ENCODE assay signal across 8 cellular contexts in the genomic region with DNA sequence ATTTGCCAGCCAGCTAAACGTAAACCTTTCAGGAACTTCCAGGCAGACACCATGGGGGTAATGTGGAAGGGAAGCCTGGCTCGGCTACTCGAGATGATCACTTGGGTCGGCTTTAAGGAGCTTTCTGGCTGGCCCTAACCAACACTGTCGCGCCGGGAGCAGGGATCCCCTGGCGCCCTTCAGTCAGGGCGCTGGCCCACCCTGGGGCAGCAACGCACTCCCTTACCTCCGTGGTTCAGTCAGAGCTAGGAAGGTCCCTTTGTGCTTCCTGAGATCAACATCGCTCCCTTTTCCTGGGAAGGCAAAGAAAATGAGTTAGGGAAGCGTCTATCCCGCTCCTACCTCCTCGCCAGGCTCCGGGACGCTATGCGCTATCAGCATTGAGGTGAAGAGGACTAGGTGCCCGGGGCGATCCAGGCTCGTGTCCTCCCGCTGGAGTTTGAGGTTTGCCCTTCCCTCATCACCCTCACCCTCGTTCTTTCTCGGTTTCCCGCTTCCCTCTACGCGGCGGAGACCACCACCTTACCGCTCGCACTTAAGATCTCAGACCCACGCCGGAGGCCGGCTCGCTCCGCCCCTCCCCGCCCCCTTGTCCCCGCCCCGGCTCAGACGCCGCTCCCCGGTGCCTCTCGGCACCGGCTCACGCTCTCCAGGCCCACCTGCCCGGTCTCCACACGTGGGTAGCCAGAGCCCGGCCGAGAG. TPM values are rescaled to one million over a fixed set of nuclear protein-coding genes. Genes with fewer than 3 reads are reported as not detected.
DNase-seq lines count a peak whose midpoint lies in the region; ATAC-seq and TF ChIP-seq lines count a peak whose summit lies in the region.

No MANE protein-coding gene starts in this region.

- H3K36me3 ChIP-seq in OCI-LY1 (ENCODE audit: insufficient read depth, low read length) (peaks cover 41% of the 10 kb centered on the region), mucosa of descending colon (ENCODE audit: low read depth) (no peaks in the 10 kb centered on the region)

- peak overlapping the region; percentile 74 for H3K9ac ChIP-seq in H9 (ENCODE audit: extremely low read depth, insufficient read length, low read length)
- peak overlapping the region; percentile 97 for H3K9ac ChIP-seq in OCI-LY1 (ENCODE audit: low read length)

- no peak overlapping the region for H2BK5ac ChIP-seq in H9 (ENCODE audit: insufficient read length, low read length)

- H4K5ac ChIP-seq in H9 (ENCODE audit: insufficient read length, low read depth, low read length) = peak overlapping the region; percentile 20

- no peaks in the 10 kb centered on the region for H3K9me3 Mint-ChIP-seq in H9

- H3K27me3 ChIP-seq in H9 (ENCODE audit: insufficient read depth, low read length) (no peaks in the 10 kb centered on the region), OCI-LY1 (ENCODE audit: insufficient read depth, low read length) (no peaks in the 10 kb centered on the region)

- peak overlapping the region; percentile 91 for H3K4me3 ChIP-seq in OCI-LY1 (ENCODE audit: low read depth, low read length, poor library complexity, severe bottlenecking)
- H3K4me3 ChIP-seq in mucosa of descending colon = peak overlapping the region; percentile 54

- no peak overlapping the region for H2BK12ac ChIP-seq in H9 (ENCODE audit: insufficient read length, low read depth, low read length)

- no peaks in the 10 kb centered on the region for H3K27me3 Mint-ChIP-seq in H9 (ENCODE audit: low read depth)

- H4K91ac ChIP-seq in H9 (ENCODE audit: insufficient read length, low read depth, low read length) = no peak overlapping the region

- peak overlapping the region; percentile 61 for H3K14ac ChIP-seq in H9 (ENCODE audit: insufficient read depth, low read length)

- intact Hi-C loops in mucosa of descending colon (cut with DNase I, micrococcal nuclease) = loop anchor here in 1 of 2 donors (10.0 kb wide), 1 partner anchor 117 kb away; no protein-coding TSS in a partner anchor

- H3K79me2 ChIP-seq in H9 (ENCODE audit: insufficient read depth, low read length) = no peaks in the 10 kb centered on the region
- H3K79me2 ChIP-seq in OCI-LY1 (ENCODE audit: insufficient read depth, low read length) = no peaks in the 10 kb centered on the region

- H3K27ac ChIP-seq in H9 (ENCODE audit: insufficient read length, low read depth, low read length) (peak overlapping the region; percentile 29), OCI-LY1 (ENCODE audit: low read depth, low read length, poor library complexity, severe bottlenecking) (peak overlapping the region; percentile 40)

- H3T11ph ChIP-seq in H9 (ENCODE audit: low read length) = no peak overlapping the region

- peak overlapping the region; percentile 96 to 99 for H3K4me3 Mint-ChIP-seq in H9

- no peak overlapping the region for H4K8ac ChIP-seq in H9 (replicated peaks; ENCODE audit: insufficient read length, low read depth, low read length)

- no peak overlapping the region for H3K23ac ChIP-seq in H9 (ENCODE audit: insufficient read length, low read depth, low read length)

- no peak overlapping the region for H3K4ac ChIP-seq in H9 (ENCODE audit: low read depth, low read length)

- no peak overlapping the region for H2BK20ac ChIP-seq in H9 (ENCODE audit: low read depth, low read length, poor library complexity, severe bottlenecking)

- H3K27ac Mint-ChIP-seq in H9 = peak overlapping the region; percentile 94 to 99 (median 96)

- TF ChIP-seq CTCF in H9 (conservative IDR thresholded peaks at IDR 0.05) (no peak), OCI-LY1 (IDR thresholded peaks at IDR 0.05; ENCODE audit: low read length) (no peak), mucosa of descending colon (IDR thresholded peaks at IDR 0.05) (no peak)

- H3F3A ChIP-seq in OCI-LY1 (ENCODE audit: insufficient read depth, low read length) = no peaks in the 10 kb centered on the region

- H3K9me3 ChIP-seq in H9 (ENCODE audit: control insufficient read depth, low read depth, low read length) (no peaks in the 10 kb centered on the region), OCI-LY1 (ENCODE audit: low read length) (no peaks in the 10 kb centered on the region), mucosa of descending colon (no peaks in the 10 kb centered on the region)

- ATAC-seq in mucosa of descending colon (peak; percentile 31), HG03469 (IDR thresholded peaks at IDR 0.05; ENCODE audit: unreplicated experiment) (no peak)

- peaks cover 32 to 38% of the 10 kb centered on the region in 2 experiments for H3K4me1 Mint-ChIP-seq in H9

- DNase-seq in DMS53 (lab: John Stamatoyannopoulos, UW) (peak; percentile 81), H9 (no peak), ecto neural progenitor cell (ENCODE audit: low spot score) (peak; percentile 57), mucosa of descending colon (peak in 2 of 3 donors; percentile 20 to 46), NCI-H1436 treated with DMSO at 0.1 percent for 48 hours (lab: John Stamatoyannopoulos, UW) (no peak), SIG-M5 (lab: John Stamatoyannopoulos, UW) (no peak)

- peak overlapping the region; percentile 72 for H3K18ac ChIP-seq in H9 (ENCODE audit: insufficient read length, low read depth, low read length)

- no peak overlapping the region for H2AK5ac ChIP-seq in H9 (ENCODE audit: insufficient read length, low read length)

- no peak overlapping the region for H3K56ac ChIP-seq in H9 (ENCODE audit: insufficient read length, low read depth, low read length)

- H3K4me2 ChIP-seq in H9 (ENCODE audit: insufficient read depth, insufficient read length, low read length) (peak overlapping the region; percentile 68), OCI-LY1 (ENCODE audit: low read length) (peak overlapping the region; percentile 81)

- H3K23me2 ChIP-seq in H9 (ENCODE audit: insufficient read length, low read depth, low read length, poor library complexity, severe bottlenecking) = peaks cover 10% of the 10 kb centered on the region

- H3K4me1 ChIP-seq in H9 (ENCODE audit: insufficient read depth, low read length) = no peaks in the 10 kb centered on the region
- peaks cover 30% of the 10 kb centered on the region for H3K4me1 ChIP-seq in OCI-LY1 (ENCODE audit: insufficient read depth, low read length, severe bottlenecking)
- H3K4me1 ChIP-seq in mucosa of descending colon (ENCODE audit: low read depth) = peaks cover 27% of the 10 kb centered on the region

- no peaks in the 10 kb centered on the region for H3K9me2 ChIP-seq in OCI-LY1 (ENCODE audit: low read depth, low read length)

- H4K20me1 ChIP-seq in H9 (ENCODE audit: control insufficient read depth, insufficient read depth, insufficient read length) (no peaks in the 10 kb centered on the region), OCI-LY1 (ENCODE audit: insufficient read depth, low read length) (no peaks in the 10 kb centered on the region)

- H2AFZ ChIP-seq in H9 (ENCODE audit: low read length) (no peak overlapping the region), OCI-LY1 (ENCODE audit: low read length) (peak overlapping the region; percentile 24; the same call in 1 of the 2 replicates)

- H2BK120ac ChIP-seq in H9 (ENCODE audit: low read depth, low read length, poor library complexity, severe bottlenecking) = no peak overlapping the region

- no peak overlapping the region for H2BK15ac ChIP-seq in H9 (ENCODE audit: low read depth, low read length)

- WGBS in H9 (ENCODE audit: extremely low coverage, insufficient read length, low lambda C conversion rate) = no CpG with 5 or more reads among the region's 48 CpGs

- H3K79me1 ChIP-seq in H9 (ENCODE audit: insufficient read depth, low read depth, low read length, poor library complexity, severe bottlenecking) = no peaks in the 10 kb centered on the region

- peaks cover 27 to 60% (median 51%) of the 10 kb centered on the region in 3 experiments for H3K36me3 Mint-ChIP-seq in H9 (ENCODE audit: insufficient read depth in 1 of 3, low read depth in 3 of 3)

RNA-seq across cellular contexts. Expression of gene ATRAID, which starts 0.4 kb away (rescaled TPM):
- 106 and 108 TPM in 2 replicates for total RNA-seq in H9 (2021)
- total RNA-seq in mucosa of descending colon = 10 to 100 TPM; 82.0 to 88.8 (median 85.2) TPM

RNA-seq across cellular contexts. Expression of gene SLC5A6, which starts 0.7 kb away (rescaled TPM):
- total RNA-seq in H9 (2021) (112 and 122 TPM in 2 replicates), mucosa of descending colon (10 to 100 TPM; 27.7 to 34.8 (median 30.0) TPM)

RNA-seq across cellular contexts. Expression of gene CAD, which starts 5.8 kb away (rescaled TPM):
- total RNA-seq in H9 (2021) (117 and 130 TPM in 2 replicates), mucosa of descending colon (10 to 100 TPM; 22.7 to 29.8 (median 24.7) TPM)

RNA-seq across cellular contexts. Expression of gene SLC30A3, which starts 51.5 kb away (rescaled TPM):
- total RNA-seq in H9 (2021) = 2.5 and 3.4 TPM in 2 replicates
- total RNA-seq in mucosa of descending colon = under 1 TPM in 1 of 3 donors, not detected in 2; 0.12 TPM

Comparison
In these comparisons a context has a peak if more than half of its experiments do, and no peak if none do; other contexts are left out.
1. DNase-seq: peak in DMS53 (single experiment), ecto neural progenitor cell (single experiment) and mucosa of descending colon (2 of 3); none in H9 (single experiment), NCI-H1436 treated with DMSO at 0.1 percent for 48 hours (single experiment) and SIG-M5 (single experiment).